ENCODE assay signal across 1 cellular context in the genomic region with DNA sequence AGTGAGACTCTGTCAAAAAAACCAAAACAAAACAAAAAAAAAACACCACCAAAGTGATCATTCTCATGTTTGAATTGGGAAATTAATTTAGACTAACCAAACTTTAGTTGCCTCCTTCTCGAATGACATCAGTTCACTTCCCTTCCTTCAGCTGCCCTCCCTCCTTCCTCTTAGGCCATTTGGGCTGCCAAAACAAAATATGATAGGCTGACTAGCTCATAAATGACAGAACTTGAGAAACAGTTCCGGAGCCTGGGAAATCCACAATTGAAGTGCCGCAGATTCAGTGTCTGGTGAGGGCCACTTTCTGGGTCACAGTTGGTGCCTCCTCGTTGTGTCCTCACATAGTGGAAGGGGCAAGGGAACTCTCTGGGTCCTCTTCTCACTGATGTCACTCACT.
TF ChIP-seq lines count a peak whose summit lies in the region.

No MANE protein-coding gene starts in this region.

TF ChIP-seq in HepG2, 621 proteins besides CTCF, POLR2A, EP300 and RAD21:
- TF ChIP-seq, protein P1, sequence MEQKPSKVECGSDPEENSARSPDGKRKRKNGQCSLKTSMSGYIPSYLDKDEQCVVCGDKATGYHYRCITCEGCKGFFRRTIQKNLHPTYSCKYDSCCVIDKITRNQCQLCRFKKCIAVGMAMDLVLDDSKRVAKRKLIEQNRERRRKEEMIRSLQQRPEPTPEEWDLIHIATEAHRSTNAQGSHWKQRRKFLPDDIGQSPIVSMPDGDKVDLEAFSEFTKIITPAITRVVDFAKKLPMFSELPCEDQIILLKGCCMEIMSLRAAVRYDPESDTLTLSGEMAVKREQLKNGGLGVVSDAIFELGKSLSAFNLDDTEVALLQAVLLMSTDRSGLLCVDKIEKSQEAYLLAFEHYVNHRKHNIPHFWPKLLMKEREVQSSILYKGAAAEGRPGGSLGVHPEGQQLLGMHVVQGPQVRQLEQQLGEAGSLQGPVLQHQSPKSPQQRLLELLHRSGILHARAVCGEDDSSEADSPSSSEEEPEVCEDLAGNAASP (CRISPR knock-in tag; IDR thresholded peaks at IDR 0.05; ENCODE audit: borderline replicate concordance) = no peak
- TF ChIP-seq HDAC6 (IDR thresholded peaks at IDR 0.05; ENCODE audit: low read depth, low read length) = no peak
- TF ChIP-seq GTF3A (CRISPR knock-in tag; conservative IDR thresholded peaks at IDR 0.05) = no peak
- no peak for TF ChIP-seq FOXJ3 (CRISPR knock-in tag; IDR thresholded peaks at IDR 0.05; ENCODE audit: borderline replicate concordance)
- TF ChIP-seq, protein P2, sequence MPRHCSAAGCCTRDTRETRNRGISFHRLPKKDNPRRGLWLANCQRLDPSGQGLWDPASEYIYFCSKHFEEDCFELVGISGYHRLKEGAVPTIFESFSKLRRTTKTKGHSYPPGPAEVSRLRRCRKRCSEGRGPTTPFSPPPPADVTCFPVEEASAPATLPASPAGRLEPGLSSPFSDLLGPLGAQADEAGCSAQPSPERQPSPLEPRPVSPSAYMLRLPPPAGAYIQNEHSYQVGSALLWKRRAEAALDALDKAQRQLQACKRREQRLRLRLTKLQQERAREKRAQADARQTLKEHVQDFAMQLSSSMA (CRISPR knock-in tag; IDR thresholded peaks at IDR 0.05) = no peak
- TF ChIP-seq HNRNPL (IDR thresholded peaks at IDR 0.05; ENCODE audit: low read depth, low read length) = no peak
- no peak for TF ChIP-seq ZNF264 (CRISPR knock-in tag; IDR thresholded peaks at IDR 0.05)
TF ChIP-seq in HepG2: peak in this region for 0.
